35 cellular contexts compared by ENCODE assay signal in the genomic region with DNA sequence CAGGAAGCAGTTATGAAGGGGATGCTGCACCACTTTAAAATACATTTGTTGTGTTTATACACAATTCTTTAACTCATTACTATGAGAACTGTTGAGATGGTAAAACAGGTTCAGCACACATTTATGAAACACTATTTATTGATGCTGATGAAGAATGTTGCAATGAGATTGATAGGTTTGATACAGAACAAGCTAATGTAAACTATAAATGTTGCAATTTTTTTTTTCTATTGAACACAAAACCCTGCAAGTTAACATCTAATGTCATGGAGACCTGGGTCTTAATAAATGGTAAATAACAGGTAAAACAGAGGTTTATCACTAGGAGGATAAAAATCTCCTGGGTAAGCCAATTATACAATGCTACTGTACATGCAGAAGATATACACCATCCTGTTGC.
"Had no signal": no experiment of that assay in that cellular context is flagged by ENCODE, and none has a peak within 500 bp of the region (broad histone marks: within the 10 kb centered on the region; RNA-seq: fewer than 3 reads in every experiment).

No MANE protein-coding gene starts in this region.

- H3K36me3 ChIP-seq: MG63 had no signal

- H3K9ac ChIP-seq: KMS-11 had no signal

- H3K4me2 ChIP-seq: KMS-11 had no signal

- H3K27me3 ChIP-seq: MG63 had no signal

- H3K9me3 ChIP-seq: MG63 had no signal

- DNase-seq: Kasumi-1, KG1, MG63, MM.1S, MV-4-11, NCI-H1048, NCI-H1092, NCI-H1092 treated with DMSO at 0.1 percent for 48 hours, NCI-H1105, NCI-H1105 treated with DMSO at 0.1 percent for 48 hours, NCI-H1417, NCI-H1417 treated with DMSO at 0.1 percent for 48 hours, NCI-H1436, NCI-H1436 treated with DMSO at 0.1 percent for 48 hours, NCI-H146, NCI-H1694, NCI-H1694 treated with DMSO at 0.1 percent for 48 hours, NCI-H187, NCI-H187 treated with DMSO at 0.1 percent for 48 hours, NCI-H1930, NCI-H2029, NCI-H2029 treated with DMSO at 0.1 percent for 48 hours, NCI-H2081, NCI-H2081 treated with DMSO at 0.1 percent for 48 hours, NCI-H2107, NCI-H2171, NCI-H2227 treated with DMSO at 0.1 percent for 48 hours, NCI-H226, NCI-H345, NCI-H446, NCI-H446 treated with DMSO at 0.1 percent for 48 hours, NCI-H510A, NCI-H510A treated with DMSO at 0.1 percent for 48 hours, NCI-H524 had no signal

- H3K27ac ChIP-seq: KMS-11 had no signal

- H3K4me3 ChIP-seq: MG63 had no signal
